In the genomic region with DNA sequence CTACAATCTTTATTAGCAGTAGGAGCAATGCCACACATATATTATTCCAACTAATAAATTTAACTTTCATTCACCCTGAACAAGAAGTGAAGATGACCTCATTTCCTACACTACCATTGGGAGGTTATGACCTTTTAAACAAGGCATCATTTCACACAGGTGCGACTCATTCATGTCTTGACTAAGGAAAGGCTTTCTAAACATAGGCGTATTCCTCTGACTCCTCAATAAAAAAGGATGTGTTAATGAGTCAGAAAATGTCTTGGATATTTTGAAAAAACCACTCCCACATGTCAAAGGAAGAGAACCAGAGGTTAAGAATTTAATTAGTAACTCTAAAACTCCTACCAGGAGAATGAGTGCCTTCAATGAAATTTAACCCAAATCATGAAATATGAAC, we compare ENCODE assay signal across 14 cellular contexts.
A peak's percentile ranks its signal among the peaks of the same experiment; 100 is the strongest.
DNase-seq lines count a peak whose midpoint lies in the region; ATAC-seq and TF ChIP-seq lines count a peak whose summit lies in the region.
"Had no signal": no experiment of that assay in that cellular context is flagged by ENCODE, and none has a peak within 500 bp of the region (broad histone marks: within the 10 kb centered on the region; RNA-seq: fewer than 3 reads in every experiment).

No MANE protein-coding gene starts in this region.

- H3K4me3 ChIP-seq in epithelial cell of proximal tubule (ENCODE audit: low read depth, low read length), result no peak overlapping the region
- H3K4me3 ChIP-seq: spleen had no signal

- H3K9me3 Mint-ChIP-seq in activated naive CD4-positive, alpha-beta T cell treated with anti-CD3 and anti-CD28 coated beads, Interleukin-2, amount 50 U/mL, for 72 hours, result no peaks in the 10 kb centered on the region
- H3K9me3 Mint-ChIP-seq in stimulated activated memory B cell treated with anti-CD40 and anti-IgM and Interleukin-4, amounts not matched to agents 10 μg/mL and 1 μg/mL and 100 μg/mL, for 72 hours, result no peaks in the 10 kb centered on the region
- H3K9me3 Mint-ChIP-seq: natural killer cell had no signal

- H3K27me3 Mint-ChIP-seq in stimulated activated memory B cell treated with anti-CD40 and anti-IgM and Interleukin-4, amounts not matched to agents 10 μg/mL and 1 μg/mL and 100 μg/mL, for 72 hours, result no peaks in the 10 kb centered on the region

- ATAC-seq in activated naive CD4-positive, alpha-beta T cell treated with anti-CD3 and anti-CD28 coated beads, Interleukin-2, amount 50 U/mL, for 72 hours, result peak; percentile 50 to 58
- no peak for ATAC-seq in stimulated activated memory B cell treated with anti-CD40 and anti-IgM and Interleukin-4, amounts not matched to agents 10 μg/mL and 1 μg/mL and 100 μg/mL, for 72 hours
- ATAC-seq in left lobe of liver, result no peak
- ATAC-seq: natural killer cell had no signal

- peaks cover 66% of the 10 kb centered on the region for H3K4me1 Mint-ChIP-seq in stimulated activated memory B cell treated with anti-CD40 and anti-IgM and Interleukin-4, amounts not matched to agents 10 μg/mL and 1 μg/mL and 100 μg/mL, for 72 hours

- H3K4me3 Mint-ChIP-seq in stimulated activated memory B cell treated with anti-CD40 and anti-IgM and Interleukin-4, amounts not matched to agents 10 μg/mL and 1 μg/mL and 100 μg/mL, for 72 hours, result no peak overlapping the region
- H3K4me3 Mint-ChIP-seq: activated naive CD8-positive, alpha-beta T cell; natural killer cell had no signal

- no peaks in the 10 kb centered on the region for H3K36me3 Mint-ChIP-seq in activated naive CD4-positive, alpha-beta T cell treated with anti-CD3 and anti-CD28 coated beads, Interleukin-2, amount 50 U/mL, for 72 hours
- H3K36me3 Mint-ChIP-seq in stimulated activated memory B cell treated with anti-CD40 and anti-IgM and Interleukin-4, amounts not matched to agents 10 μg/mL and 1 μg/mL and 100 μg/mL, for 72 hours, result no peaks in the 10 kb centered on the region
- H3K36me3 Mint-ChIP-seq: natural killer cell had no signal

- H3K27ac Mint-ChIP-seq in activated naive CD4-positive, alpha-beta T cell treated with anti-CD3 and anti-CD28 coated beads, Interleukin-2, amount 50 U/mL, for 72 hours, result no peak overlapping the region
- H3K27ac Mint-ChIP-seq in stimulated activated memory B cell treated with anti-CD40 and anti-IgM and Interleukin-4, amounts not matched to agents 10 μg/mL and 1 μg/mL and 100 μg/mL, for 72 hours, result peak overlapping the region; percentile 72
- H3K27ac Mint-ChIP-seq: activated naive CD8-positive, alpha-beta T cell; natural killer cell had no signal

- no peak for TF ChIP-seq CTCF in epithelial cell of proximal tubule (conservative IDR thresholded peaks at IDR 0.05; ENCODE audit: low read depth, low read length)

- DNase-seq in activated naive CD4-positive, alpha-beta T cell treated with anti-CD3 and anti-CD28 coated beads, Interleukin-2, amount 50 U/mL, for 72 hours (ENCODE audit: low spot score in 2 of 2), result no peak
- DNase-seq in activated naive CD4-positive, alpha-beta T cell (lab: John Stamatoyannopoulos, UW), result no peak
- peak; percentile 82 for DNase-seq in NCI-H226
- DNase-seq in epithelial cell of proximal tubule (ENCODE audit: low read depth), result peak; percentile 58
- no peak for DNase-seq in effector CD8-positive, alpha-beta T cell (lab: John Stamatoyannopoulos, UW)
- no peak for DNase-seq in left lobe of liver (ENCODE audit: low spot score)
- DNase-seq in stimulated activated CD4-positive, alpha-beta T cell treated with anti-CD3 and anti-CD28 coated beads, Interleukin-4, amount 100 ng/mL, for 4 hours, result no peak
- DNase-seq: activated CD4-positive, alpha-beta T cell treated with anti-CD3 and anti-CD28 coated beads, Interleukin-2, amount 50 U/mL, for 48 hours; effector memory CD4-positive, alpha-beta T cell; natural killer cell; NCI-H82; spleen had no signal

Comparison
In these comparisons a context has a peak if more than half of its experiments do, and no peak if none do; other contexts are left out.
1. ATAC-seq: peak in activated naive CD4-positive, alpha-beta T cell treated with anti-CD3 and anti-CD28 coated beads, Interleukin-2, amount 50 U/mL, for 72 hours (2 of 2); none in stimulated activated memory B cell treated with anti-CD40 and anti-IgM and Interleukin-4, amounts not matched to agents 10 μg/mL and 1 μg/mL and 100 μg/mL, for 72 hours (single experiment) and left lobe of liver (single experiment).
2. DNase-seq: peak in NCI-H226 (single experiment) and epithelial cell of proximal tubule (single experiment); none in activated naive CD4-positive, alpha-beta T cell treated with anti-CD3 and anti-CD28 coated beads, Interleukin-2, amount 50 U/mL, for 72 hours (0 of 2), activated naive CD4-positive, alpha-beta T cell (0 of 4), effector CD8-positive, alpha-beta T cell (single experiment), left lobe of liver (single experiment) and stimulated activated CD4-positive, alpha-beta T cell treated with anti-CD3 and anti-CD28 coated beads, Interleukin-4, amount 100 ng/mL, for 4 hours (0 of 2).